1 cellular context compared by ENCODE assay signal in genomic region chr7:149267733-149268132, GRCh38.
TF ChIP-seq lines count a peak whose summit lies in the region.

No MANE protein-coding gene starts in this region.

TF ChIP-seq in HepG2, 621 proteins besides CTCF, POLR2A, EP300 and RAD21:
- TF ChIP-seq, protein P1, sequence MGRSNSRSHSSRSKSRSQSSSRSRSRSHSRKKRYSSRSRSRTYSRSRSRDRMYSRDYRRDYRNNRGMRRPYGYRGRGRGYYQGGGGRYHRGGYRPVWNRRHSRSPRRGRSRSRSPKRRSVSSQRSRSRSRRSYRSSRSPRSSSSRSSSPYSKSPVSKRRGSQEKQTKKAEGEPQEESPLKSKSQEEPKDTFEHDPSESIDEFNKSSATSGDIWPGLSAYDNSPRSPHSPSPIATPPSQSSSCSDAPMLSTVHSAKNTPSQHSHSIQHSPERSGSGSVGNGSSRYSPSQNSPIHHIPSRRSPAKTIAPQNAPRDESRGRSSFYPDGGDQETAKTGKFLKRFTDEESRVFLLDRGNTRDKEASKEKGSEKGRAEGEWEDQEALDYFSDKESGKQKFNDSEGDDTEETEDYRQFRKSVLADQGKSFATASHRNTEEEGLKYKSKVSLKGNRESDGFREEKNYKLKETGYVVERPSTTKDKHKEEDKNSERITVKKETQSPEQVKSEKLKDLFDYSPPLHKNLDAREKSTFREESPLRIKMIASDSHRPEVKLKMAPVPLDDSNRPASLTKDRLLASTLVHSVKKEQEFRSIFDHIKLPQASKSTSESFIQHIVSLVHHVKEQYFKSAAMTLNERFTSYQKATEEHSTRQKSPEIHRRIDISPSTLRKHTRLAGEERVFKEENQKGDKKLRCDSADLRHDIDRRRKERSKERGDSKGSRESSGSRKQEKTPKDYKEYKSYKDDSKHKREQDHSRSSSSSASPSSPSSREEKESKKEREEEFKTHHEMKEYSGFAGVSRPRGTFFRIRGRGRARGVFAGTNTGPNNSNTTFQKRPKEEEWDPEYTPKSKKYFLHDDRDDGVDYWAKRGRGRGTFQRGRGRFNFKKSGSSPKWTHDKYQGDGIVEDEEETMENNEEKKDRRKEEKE (IDR thresholded peaks at IDR 0.05): no peak
- TF ChIP-seq KAT2B (IDR thresholded peaks at IDR 0.05; ENCODE audit: borderline replicate concordance, low read depth, low read length) (no peak), RFXAP (CRISPR knock-in tag; IDR thresholded peaks at IDR 0.05; ENCODE audit: borderline replicate concordance) (no peak), ZNF317 (CRISPR knock-in tag; IDR thresholded peaks at IDR 0.05) (no peak), NFRKB (IDR thresholded peaks at IDR 0.05) (no peak), MBNL3 (CRISPR knock-in tag; conservative IDR thresholded peaks at IDR 0.05) (no peak), ZNF839 (CRISPR knock-in tag; IDR thresholded peaks at IDR 0.05; ENCODE audit: borderline replicate concordance) (no peak), ZNF281 (CRISPR knock-in tag; IDR thresholded peaks at IDR 0.05; ENCODE audit: borderline replicate concordance) (no peak), HDAC6 (IDR thresholded peaks at IDR 0.05; ENCODE audit: low read depth, low read length) (no peak), ZNF781 (CRISPR knock-in tag; IDR thresholded peaks at IDR 0.05; ENCODE audit: borderline replicate concordance, not compliant biosample characterization) (no peak), ETV5 (CRISPR knock-in tag; IDR thresholded peaks at IDR 0.05; ENCODE audit: borderline replicate concordance) (no peak)
- TF ChIP-seq, protein P2, sequence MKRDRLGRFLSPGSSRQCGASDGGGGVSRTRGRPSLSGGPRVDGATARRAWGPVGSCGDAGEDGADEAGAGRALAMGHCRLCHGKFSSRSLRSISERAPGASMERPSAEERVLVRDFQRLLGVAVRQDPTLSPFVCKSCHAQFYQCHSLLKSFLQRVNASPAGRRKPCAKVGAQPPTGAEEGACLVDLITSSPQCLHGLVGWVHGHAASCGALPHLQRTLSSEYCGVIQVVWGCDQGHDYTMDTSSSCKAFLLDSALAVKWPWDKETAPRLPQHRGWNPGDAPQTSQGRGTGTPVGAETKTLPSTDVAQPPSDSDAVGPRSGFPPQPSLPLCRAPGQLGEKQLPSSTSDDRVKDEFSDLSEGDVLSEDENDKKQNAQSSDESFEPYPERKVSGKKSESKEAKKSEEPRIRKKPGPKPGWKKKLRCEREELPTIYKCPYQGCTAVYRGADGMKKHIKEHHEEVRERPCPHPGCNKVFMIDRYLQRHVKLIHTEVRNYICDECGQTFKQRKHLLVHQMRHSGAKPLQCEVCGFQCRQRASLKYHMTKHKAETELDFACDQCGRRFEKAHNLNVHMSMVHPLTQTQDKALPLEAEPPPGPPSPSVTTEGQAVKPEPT (CRISPR knock-in tag; IDR thresholded peaks at IDR 0.05; ENCODE audit: low read depth): no peak
